Comparison of ENCODE assay signal across 8 cellular contexts in the genomic region with DNA sequence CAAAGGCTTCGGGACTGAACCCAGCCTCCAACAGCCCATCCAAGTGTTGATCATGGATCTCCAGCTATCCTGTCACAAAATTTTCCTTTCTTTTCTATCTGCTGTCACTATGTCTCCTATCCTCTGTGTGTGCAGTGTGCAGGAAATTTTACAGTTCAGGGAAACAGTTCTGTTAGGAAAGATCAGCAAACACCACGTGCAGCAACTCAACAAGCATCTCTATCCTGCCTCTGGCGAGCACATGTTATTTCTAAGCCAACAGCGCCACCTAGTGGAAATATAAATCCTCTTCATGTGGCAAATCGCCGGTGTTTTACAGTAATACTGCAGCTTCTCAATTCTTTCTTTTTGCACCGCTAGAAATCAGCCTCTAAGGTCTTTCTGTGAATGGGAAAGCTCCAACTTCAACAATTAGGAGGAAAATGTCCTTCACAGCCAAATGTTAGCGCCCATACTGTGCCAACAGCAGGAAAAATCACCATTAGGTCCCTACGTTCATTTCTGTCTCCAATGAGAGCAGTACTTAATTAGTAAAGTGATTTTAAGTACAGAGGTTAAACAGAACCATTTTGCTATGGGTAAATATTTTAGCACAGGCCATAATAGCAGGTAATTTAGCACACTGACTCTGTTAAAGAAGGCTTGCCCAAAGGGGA. TPM values are rescaled to one million over a fixed set of nuclear protein-coding genes. Genes with fewer than 3 reads are reported as not detected.
DNase-seq lines count a peak whose midpoint lies in the region; ATAC-seq and TF ChIP-seq lines count a peak whose summit lies in the region.

No MANE protein-coding gene starts in this region.

- ATAC-seq in RWPE2 (ENCODE audit: low read depth), result no peak
- ATAC-seq in left ventricle myocardium superior, result peak; percentile 78
- no peak for ATAC-seq in HG03439 (IDR thresholded peaks at IDR 0.05; ENCODE audit: unreplicated experiment)
- ATAC-seq in HG02610 (IDR thresholded peaks at IDR 0.05; ENCODE audit: unreplicated experiment), result no peak

- no peaks in the 10 kb centered on the region for H3K4me1 ChIP-seq in RWPE2 (ENCODE audit: insufficient read depth, poor library complexity, severe bottlenecking)
- H3K4me1 ChIP-seq in adrenal gland (replicated peaks in 1 of 2), result no peaks in the 10 kb centered on the region
- no peaks in the 10 kb centered on the region for H3K4me1 ChIP-seq in sigmoid colon

- WGBS in adrenal gland, 4 donors, result 22 to 29% (median 22%) methylated on average over 9 of the region's 9 CpGs
- 21 to 25% methylated on average over 9 of the region's 9 CpGs for WGBS in sigmoid colon, 2 donors

- H3K36me3 ChIP-seq in RWPE2 (ENCODE audit: low read depth), result no peaks in the 10 kb centered on the region
- no peaks in the 10 kb centered on the region for H3K36me3 ChIP-seq in adrenal gland (replicated peaks in 1 of 2)
- H3K36me3 ChIP-seq in sigmoid colon, result no peaks in the 10 kb centered on the region

- no peak overlapping the region for H3K4me3 ChIP-seq in NB4 (ENCODE audit: low read depth, low read length)
- H3K4me3 ChIP-seq in RWPE2 (ENCODE audit: severe bottlenecking), result no peak overlapping the region
- no peak overlapping the region for H3K4me3 ChIP-seq in adrenal gland
- no peak overlapping the region for H3K4me3 ChIP-seq in sigmoid colon

- DNase-seq in GM03348 (ENCODE audit: low spot score) (peak; percentile 78), NB4 (ENCODE audit: low read depth) (peak; percentile 77), RWPE2 (ENCODE audit: low spot score) (no peak), adrenal gland (peak; percentile 53 to 79 (median 68)), left ventricle myocardium superior (no peak), sigmoid colon (no peak)

- intact Hi-C loops in adrenal gland (cut with DNase I) (loop anchor here (2.0 to 10.0 kb wide), 3 partner anchors 68 to 210 kb away; no protein-coding TSS in a partner anchor), left ventricle myocardium superior (cut with micrococcal nuclease) (loop anchor here (5.0 kb wide), 1 partner anchor 70 kb away; no protein-coding TSS in a partner anchor), sigmoid colon (cut with DNase I) (loop anchor here (1.0 kb wide), 2 partner anchors 73 to 211 kb away; no protein-coding TSS in a partner anchor)

- no peaks in the 10 kb centered on the region for H3K27me3 ChIP-seq in RWPE2 (ENCODE audit: insufficient read depth, poor library complexity, severe bottlenecking)
- no peaks in the 10 kb centered on the region for H3K27me3 ChIP-seq in adrenal gland
- H3K27me3 ChIP-seq in sigmoid colon, result no peaks in the 10 kb centered on the region

- TF ChIP-seq POLR2A in NB4 (IDR thresholded peaks at IDR 0.05; ENCODE audit: extremely low read depth, insufficient read length) (no peak), adrenal gland (IDR thresholded peaks at IDR 0.05) (no peak), sigmoid colon (IDR thresholded peaks at IDR 0.05) (no peak)

- TF ChIP-seq EP300 in sigmoid colon (IDR thresholded peaks at IDR 0.05), result no peak

- H3K9me3 ChIP-seq in RWPE2 (ENCODE audit: severe bottlenecking) (peaks cover 4% of the 10 kb centered on the region), adrenal gland (replicated peaks in 1 of 3) (peaks cover 0 to 13% (median 0%) of the 10 kb centered on the region in 3 donors), sigmoid colon (peaks cover 0 to 11% (median 0%) of the 10 kb centered on the region in 4 donors)

- peak; percentile 4 for TF ChIP-seq CTCF in NB4 (IDR thresholded peaks at IDR 0.05; ENCODE audit: low read depth, low read length)
- peak; percentile 47 for TF ChIP-seq CTCF in RWPE2 (IDR thresholded peaks at IDR 0.05; ENCODE audit: poor library complexity, severe bottlenecking)
- TF ChIP-seq CTCF in adrenal gland (IDR thresholded peaks at IDR 0.05), result peak; percentile 83 to 93 (median 88)
- peak; percentile 51 to 80 (median 64) for TF ChIP-seq CTCF in sigmoid colon (IDR thresholded peaks at IDR 0.05)

- no peak overlapping the region for H3K27ac ChIP-seq in RWPE2 (ENCODE audit: poor library complexity, severe bottlenecking)
- H3K27ac ChIP-seq in adrenal gland, result no peak overlapping the region
- H3K27ac ChIP-seq in sigmoid colon, result no peak overlapping the region

RNA-seq across cellular contexts. Expression of a gene that starts 21.3 kb away (rescaled TPM):
- 10 to 100 TPM in 7 of 8 donors, 1 to 10 TPM in 1; 9.8 to 30.2 (median 16.7) TPM for total RNA-seq in adrenal gland
- 10 to 100 TPM in 1 of 3 donors, 1 to 10 TPM in 2; 5.9 to 23.0 (median 8.0) TPM for polyA plus RNA-seq in adrenal gland
- 21.6 TPM for total RNA-seq in left ventricle myocardium superior
- total RNA-seq in sigmoid colon, result 10 to 100 TPM; 26.6 to 52.3 (median 42.4) TPM
- polyA plus RNA-seq in sigmoid colon, result 1 to 10 TPM; 4.4 to 8.3 (median 5.4) TPM

RNA-seq across cellular contexts. Expression of a gene that starts 35.3 kb away (rescaled TPM):
- total RNA-seq in adrenal gland (10 to 100 TPM; 12.7 to 43.1 (median 32.5) TPM), left ventricle myocardium superior (40.2 TPM), sigmoid colon (10 to 100 TPM; 22.7 to 40.6 (median 37.0) TPM)
- polyA plus RNA-seq in adrenal gland (10 to 100 TPM; 26.6 to 43.4 (median 42.8) TPM), sigmoid colon (10 to 100 TPM in 1 of 3 donors, 1 to 10 TPM in 2; 7.4 to 12.8 (median 9.6) TPM)

RNA-seq across cellular contexts. Expression of a gene that starts 35.8 kb away (rescaled TPM):
- total RNA-seq in adrenal gland, result 1 to 10 TPM in 3 of 8 donors, under 1 TPM in 4, not detected in 1; 0.41 to 2.3 (median 0.95) TPM
- polyA plus RNA-seq in adrenal gland, result under 1 TPM; 0.27 to 0.72 (median 0.62) TPM
- 0.89 TPM for total RNA-seq in left ventricle myocardium superior
- 1 to 10 TPM in 2 of 4 donors, under 1 TPM in 2; 0.49 to 1.7 (median 1.1) TPM for total RNA-seq in sigmoid colon
- under 1 TPM in 1 of 3 donors, not detected in 2; 0.71 TPM for polyA plus RNA-seq in sigmoid colon

Comparison
In these comparisons a context has a peak if more than half of its experiments do, and no peak if none do; other contexts are left out.
1. DNase-seq: peak in GM03348 (single experiment), NB4 (single experiment) and adrenal gland (7 of 7); none in RWPE2 (single experiment), left ventricle myocardium superior (single experiment) and sigmoid colon (single experiment).
2. CTCF ChIP-seq: peak in every context shown above with its lines; median percentile 88 in adrenal gland; 64 in sigmoid colon; 47 in RWPE2; 4 in NB4.